ENCODE assay signal across 1 cellular context in the genomic region with DNA sequence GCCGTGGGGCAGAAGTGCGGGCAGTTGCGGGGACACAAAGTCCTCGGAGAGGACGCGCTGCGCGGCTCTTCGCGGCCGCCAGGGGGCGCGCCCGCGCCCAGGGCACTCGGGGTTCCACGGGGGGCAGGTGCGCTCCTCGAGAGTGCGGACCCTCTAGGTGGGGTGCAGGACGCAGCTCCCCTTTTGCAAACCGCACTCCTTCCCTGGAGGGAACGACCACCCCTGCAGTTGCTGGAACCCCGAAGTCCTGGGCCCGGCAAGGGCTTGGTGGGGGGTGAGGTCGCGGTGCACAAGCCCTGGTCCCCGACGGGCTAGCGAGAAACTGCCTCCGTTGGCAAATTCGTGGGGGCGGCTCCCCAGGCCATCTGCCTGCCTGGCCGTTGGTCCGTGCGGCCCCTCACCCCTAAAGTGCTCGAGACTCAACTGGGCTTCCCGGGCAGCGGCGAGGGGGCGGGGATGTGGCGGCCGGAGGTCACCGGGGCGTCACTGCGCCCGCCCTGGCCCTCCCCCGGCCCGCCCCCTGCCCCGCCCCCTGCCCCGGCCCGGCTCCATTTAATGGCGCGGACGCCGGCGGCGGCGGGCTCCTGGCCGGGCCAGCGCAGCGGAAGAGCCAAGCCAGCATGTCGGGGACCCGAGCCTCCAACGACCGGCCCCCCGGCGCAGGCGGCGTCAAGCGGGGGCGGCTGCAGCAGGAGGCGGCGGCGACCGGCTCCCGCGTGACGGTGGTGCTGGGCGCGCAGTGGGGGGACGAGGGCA.
A peak's percentile ranks its signal among the peaks of the same experiment; 100 is the strongest.
TF ChIP-seq lines count a peak whose summit lies in the region.

ADSS1 (plus strand) TSS at position 579 of the 756 bp plus-strand sequence; CDS start at position 621, 42 bp downstream.

TF ChIP-seq in HepG2, 621 proteins besides CTCF, POLR2A, EP300 and RAD21 (continued from another document and continues in another):
- TF ChIP-seq, protein P1, sequence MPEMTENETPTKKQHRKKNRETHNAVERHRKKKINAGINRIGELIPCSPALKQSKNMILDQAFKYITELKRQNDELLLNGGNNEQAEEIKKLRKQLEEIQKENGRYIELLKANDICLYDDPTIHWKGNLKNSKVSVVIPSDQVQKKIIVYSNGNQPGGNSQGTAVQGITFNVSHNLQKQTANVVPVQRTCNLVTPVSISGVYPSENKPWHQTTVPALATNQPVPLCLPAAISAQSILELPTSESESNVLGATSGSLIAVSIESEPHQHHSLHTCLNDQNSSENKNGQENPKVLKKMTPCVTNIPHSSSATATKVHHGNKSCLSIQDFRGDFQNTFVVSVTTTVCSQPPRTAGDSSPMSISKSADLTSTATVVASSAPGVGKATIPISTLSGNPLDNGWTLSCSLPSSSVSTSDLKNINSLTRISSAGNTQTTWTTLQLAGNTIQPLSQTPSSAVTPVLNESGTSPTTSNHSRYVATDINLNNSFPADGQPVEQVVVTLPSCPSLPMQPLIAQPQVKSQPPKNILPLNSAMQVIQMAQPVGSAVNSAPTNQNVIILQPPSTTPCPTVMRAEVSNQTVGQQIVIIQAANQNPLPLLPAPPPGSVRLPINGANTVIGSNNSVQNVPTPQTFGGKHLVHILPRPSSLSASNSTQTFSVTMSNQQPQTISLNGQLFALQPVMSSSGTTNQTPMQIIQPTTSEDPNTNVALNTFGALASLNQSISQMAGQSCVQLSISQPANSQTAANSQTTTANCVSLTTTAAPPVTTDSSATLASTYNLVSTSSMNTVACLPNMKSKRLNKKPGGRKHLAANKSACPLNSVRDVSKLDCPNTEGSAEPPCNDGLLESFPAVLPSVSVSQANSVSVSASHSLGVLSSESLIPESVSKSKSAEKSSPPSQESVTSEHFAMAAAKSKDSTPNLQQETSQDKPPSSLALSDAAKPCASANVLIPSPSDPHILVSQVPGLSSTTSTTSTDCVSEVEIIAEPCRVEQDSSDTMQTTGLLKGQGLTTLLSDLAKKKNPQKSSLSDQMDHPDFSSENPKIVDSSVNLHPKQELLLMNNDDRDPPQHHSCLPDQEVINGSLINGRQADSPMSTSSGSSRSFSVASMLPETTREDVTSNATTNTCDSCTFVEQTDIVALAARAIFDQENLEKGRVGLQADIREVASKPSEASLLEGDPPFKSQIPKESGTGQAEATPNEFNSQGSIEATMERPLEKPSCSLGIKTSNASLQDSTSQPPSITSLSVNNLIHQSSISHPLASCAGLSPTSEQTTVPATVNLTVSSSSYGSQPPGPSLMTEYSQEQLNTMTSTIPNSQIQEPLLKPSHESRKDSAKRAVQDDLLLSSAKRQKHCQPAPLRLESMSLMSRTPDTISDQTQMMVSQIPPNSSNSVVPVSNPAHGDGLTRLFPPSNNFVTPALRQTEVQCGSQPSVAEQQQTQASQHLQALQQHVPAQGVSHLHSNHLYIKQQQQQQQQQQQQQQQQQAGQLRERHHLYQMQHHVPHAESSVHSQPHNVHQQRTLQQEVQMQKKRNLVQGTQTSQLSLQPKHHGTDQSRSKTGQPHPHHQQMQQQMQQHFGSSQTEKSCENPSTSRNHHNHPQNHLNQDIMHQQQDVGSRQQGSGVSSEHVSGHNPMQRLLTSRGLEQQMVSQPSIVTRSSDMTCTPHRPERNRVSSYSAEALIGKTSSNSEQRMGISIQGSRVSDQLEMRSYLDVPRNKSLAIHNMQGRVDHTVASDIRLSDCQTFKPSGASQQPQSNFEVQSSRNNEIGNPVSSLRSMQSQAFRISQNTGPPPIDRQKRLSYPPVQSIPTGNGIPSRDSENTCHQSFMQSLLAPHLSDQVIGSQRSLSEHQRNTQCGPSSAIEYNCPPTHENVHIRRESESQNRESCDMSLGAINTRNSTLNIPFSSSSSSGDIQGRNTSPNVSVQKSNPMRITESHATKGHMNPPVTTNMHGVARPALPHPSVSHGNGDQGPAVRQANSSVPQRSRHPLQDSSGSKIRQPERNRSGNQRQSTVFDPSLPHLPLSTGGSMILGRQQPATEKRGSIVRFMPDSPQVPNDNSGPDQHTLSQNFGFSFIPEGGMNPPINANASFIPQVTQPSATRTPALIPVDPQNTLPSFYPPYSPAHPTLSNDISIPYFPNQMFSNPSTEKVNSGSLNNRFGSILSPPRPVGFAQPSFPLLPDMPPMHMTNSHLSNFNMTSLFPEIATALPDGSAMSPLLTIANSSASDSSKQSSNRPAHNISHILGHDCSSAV (CRISPR knock-in tag; IDR thresholded peaks at IDR 0.05; ENCODE audit: borderline replicate concordance), result no peak
- TF ChIP-seq GPN1 (CRISPR knock-in tag; IDR thresholded peaks at IDR 0.05; ENCODE audit: borderline replicate concordance) (0 out of 2 replicates have a peak, but pooled peaks have one; percentile 59), CREBL2 (CRISPR knock-in tag; IDR thresholded peaks at IDR 0.05; ENCODE audit: borderline replicate concordance) (no peak), ZNF552 (CRISPR knock-in tag; IDR thresholded peaks at IDR 0.05; ENCODE audit: borderline replicate concordance) (no peak), SMAD1 (CRISPR knock-in tag; IDR thresholded peaks at IDR 0.05; ENCODE audit: borderline replicate concordance, low read depth) (peak; percentile 60; the same call in 1 of the 2 replicates), TBX2 (CRISPR knock-in tag; IDR thresholded peaks at IDR 0.05; ENCODE audit: borderline replicate concordance) (peak; percentile 48; the same call in 1 of the 2 replicates), HNF4A (CRISPR knock-in tag; IDR thresholded peaks at IDR 0.05) (0 out of 2 replicates have a peak, but pooled peaks have one; percentile 29), GLI4 (CRISPR knock-in tag; IDR thresholded peaks at IDR 0.05; ENCODE audit: borderline replicate concordance) (no peak), FOXO1 (CRISPR knock-in tag; IDR thresholded peaks at IDR 0.05) (0 out of 2 replicates have a peak, but pooled peaks have one; percentile 28), ZNF75D (CRISPR knock-in tag; IDR thresholded peaks at IDR 0.05; ENCODE audit: borderline replicate concordance) (no peak), MAF1 (CRISPR knock-in tag; IDR thresholded peaks at IDR 0.05; ENCODE audit: borderline replicate concordance) (0 out of 2 replicates have a peak, but pooled peaks have one; percentile 41), ZNF747 (CRISPR knock-in tag; IDR thresholded peaks at IDR 0.05; ENCODE audit: borderline replicate concordance) (0 out of 2 replicates have a peak, but pooled peaks have one; percentile 46), KDM2A (CRISPR knock-in tag; IDR thresholded peaks at IDR 0.05; ENCODE audit: borderline replicate concordance, low read depth) (peak; percentile 88), HES4 (CRISPR knock-in tag; IDR thresholded peaks at IDR 0.05; ENCODE audit: borderline replicate concordance) (0 out of 2 replicates have a peak, but pooled peaks have one; percentile 77), HNF1A (IDR thresholded peaks at IDR 0.05; ENCODE audit: low read depth) (no peak), HNF1A (CRISPR knock-in tag; IDR thresholded peaks at IDR 0.05; ENCODE audit: borderline replicate concordance) (0 out of 2 replicates have a peak, but pooled peaks have one; percentile 16), ELF3 (CRISPR knock-in tag; IDR thresholded peaks at IDR 0.05) (0 out of 2 replicates have a peak, but pooled peaks have one; percentile 11), MAFG (CRISPR knock-in tag; IDR thresholded peaks at IDR 0.05) (no peak), SRSF4 (IDR thresholded peaks at IDR 0.05; ENCODE audit: low read depth, low read length, poor library complexity, severe bottlenecking) (no peak), FOXJ3 (CRISPR knock-in tag; IDR thresholded peaks at IDR 0.05; ENCODE audit: borderline replicate concordance) (no peak), ZBTB1 (CRISPR knock-in tag; IDR thresholded peaks at IDR 0.05; ENCODE audit: borderline replicate concordance) (no peak), SAFB2 (CRISPR knock-in tag; IDR thresholded peaks at IDR 0.05; ENCODE audit: borderline replicate concordance, low read depth) (no peak), GATAD2A (CRISPR knock-in tag; IDR thresholded peaks at IDR 0.05) (no peak), TFE3 (CRISPR knock-in tag; IDR thresholded peaks at IDR 0.05) (no peak), NR2F6 (IDR thresholded peaks at IDR 0.05) (peak; percentile 37; the same call in 1 of the 2 replicates), NR2F6 (CRISPR knock-in tag; IDR thresholded peaks at IDR 0.05) (no peak), GABPB1 (CRISPR knock-in tag; IDR thresholded peaks at IDR 0.05) (peak; percentile 56; the same call in 1 of the 2 replicates), CHCHD3 (CRISPR knock-in tag; IDR thresholded peaks at IDR 0.05) (no peak), ZNF639 (CRISPR knock-in tag; conservative IDR thresholded peaks at IDR 0.05) (0 out of 2 replicates have a peak, but pooled peaks have one; percentile 47)
- TF ChIP-seq, protein P2, sequence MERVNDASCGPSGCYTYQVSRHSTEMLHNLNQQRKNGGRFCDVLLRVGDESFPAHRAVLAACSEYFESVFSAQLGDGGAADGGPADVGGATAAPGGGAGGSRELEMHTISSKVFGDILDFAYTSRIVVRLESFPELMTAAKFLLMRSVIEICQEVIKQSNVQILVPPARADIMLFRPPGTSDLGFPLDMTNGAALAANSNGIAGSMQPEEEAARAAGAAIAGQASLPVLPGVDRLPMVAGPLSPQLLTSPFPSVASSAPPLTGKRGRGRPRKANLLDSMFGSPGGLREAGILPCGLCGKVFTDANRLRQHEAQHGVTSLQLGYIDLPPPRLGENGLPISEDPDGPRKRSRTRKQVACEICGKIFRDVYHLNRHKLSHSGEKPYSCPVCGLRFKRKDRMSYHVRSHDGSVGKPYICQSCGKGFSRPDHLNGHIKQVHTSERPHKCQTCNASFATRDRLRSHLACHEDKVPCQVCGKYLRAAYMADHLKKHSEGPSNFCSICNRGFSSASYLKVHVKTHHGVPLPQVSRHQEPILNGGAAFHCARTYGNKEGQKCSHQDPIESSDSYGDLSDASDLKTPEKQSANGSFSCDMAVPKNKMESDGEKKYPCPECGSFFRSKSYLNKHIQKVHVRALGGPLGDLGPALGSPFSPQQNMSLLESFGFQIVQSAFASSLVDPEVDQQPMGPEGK (CRISPR knock-in tag; IDR thresholded peaks at IDR 0.05), result peak; percentile 79
- TF ChIP-seq, protein P3, sequence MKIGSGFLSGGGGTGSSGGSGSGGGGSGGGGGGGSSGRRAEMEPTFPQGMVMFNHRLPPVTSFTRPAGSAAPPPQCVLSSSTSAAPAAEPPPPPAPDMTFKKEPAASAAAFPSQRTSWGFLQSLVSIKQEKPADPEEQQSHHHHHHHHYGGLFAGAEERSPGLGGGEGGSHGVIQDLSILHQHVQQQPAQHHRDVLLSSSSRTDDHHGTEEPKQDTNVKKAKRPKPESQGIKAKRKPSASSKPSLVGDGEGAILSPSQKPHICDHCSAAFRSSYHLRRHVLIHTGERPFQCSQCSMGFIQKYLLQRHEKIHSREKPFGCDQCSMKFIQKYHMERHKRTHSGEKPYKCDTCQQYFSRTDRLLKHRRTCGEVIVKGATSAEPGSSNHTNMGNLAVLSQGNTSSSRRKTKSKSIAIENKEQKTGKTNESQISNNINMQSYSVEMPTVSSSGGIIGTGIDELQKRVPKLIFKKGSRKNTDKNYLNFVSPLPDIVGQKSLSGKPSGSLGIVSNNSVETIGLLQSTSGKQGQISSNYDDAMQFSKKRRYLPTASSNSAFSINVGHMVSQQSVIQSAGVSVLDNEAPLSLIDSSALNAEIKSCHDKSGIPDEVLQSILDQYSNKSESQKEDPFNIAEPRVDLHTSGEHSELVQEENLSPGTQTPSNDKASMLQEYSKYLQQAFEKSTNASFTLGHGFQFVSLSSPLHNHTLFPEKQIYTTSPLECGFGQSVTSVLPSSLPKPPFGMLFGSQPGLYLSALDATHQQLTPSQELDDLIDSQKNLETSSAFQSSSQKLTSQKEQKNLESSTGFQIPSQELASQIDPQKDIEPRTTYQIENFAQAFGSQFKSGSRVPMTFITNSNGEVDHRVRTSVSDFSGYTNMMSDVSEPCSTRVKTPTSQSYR (CRISPR knock-in tag; IDR thresholded peaks at IDR 0.05; ENCODE audit: borderline replicate concordance), result no peak
